Comparison of ENCODE assay signal across 1 cellular context in the genomic region with DNA sequence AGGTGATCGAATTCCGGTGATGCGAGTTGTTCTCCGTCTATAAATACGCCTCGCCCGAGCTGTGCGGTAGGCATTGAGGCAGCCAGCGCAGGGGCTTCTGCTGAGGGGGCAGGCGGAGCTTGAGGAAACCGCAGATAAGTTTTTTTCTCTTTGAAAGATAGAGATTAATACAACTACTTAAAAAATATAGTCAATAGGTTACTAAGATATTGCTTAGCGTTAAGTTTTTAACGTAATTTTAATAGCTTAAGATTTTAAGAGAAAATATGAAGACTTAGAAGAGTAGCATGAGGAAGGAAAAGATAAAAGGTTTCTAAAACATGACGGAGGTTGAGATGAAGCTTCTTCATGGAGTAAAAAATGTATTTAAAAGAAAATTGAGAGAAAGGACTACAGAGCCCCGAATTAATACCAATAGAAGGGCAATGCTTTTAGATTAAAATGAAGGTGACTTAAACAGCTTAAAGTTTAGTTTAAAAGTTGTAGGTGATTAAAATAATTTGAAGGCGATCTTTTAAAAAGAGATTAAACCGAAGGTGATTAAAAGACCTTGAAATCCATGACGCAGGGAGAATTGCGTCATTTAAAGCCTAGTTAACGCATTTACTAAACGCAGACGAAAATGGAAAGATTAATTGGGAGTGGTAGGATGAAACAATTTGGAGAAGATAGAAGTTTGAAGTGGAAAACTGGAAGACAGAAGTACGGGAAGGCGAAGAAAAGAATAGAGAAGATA.
TF ChIP-seq lines count a peak whose summit lies in the region.

A gene (plus strand): TSS at position 69 of the 736 bp plus-strand sequence.

TF ChIP-seq in GM12878, 131 proteins besides CTCF, POLR2A, EP300 and RAD21 (continued from another document and continues in another):
- TF ChIP-seq, protein P1, sequence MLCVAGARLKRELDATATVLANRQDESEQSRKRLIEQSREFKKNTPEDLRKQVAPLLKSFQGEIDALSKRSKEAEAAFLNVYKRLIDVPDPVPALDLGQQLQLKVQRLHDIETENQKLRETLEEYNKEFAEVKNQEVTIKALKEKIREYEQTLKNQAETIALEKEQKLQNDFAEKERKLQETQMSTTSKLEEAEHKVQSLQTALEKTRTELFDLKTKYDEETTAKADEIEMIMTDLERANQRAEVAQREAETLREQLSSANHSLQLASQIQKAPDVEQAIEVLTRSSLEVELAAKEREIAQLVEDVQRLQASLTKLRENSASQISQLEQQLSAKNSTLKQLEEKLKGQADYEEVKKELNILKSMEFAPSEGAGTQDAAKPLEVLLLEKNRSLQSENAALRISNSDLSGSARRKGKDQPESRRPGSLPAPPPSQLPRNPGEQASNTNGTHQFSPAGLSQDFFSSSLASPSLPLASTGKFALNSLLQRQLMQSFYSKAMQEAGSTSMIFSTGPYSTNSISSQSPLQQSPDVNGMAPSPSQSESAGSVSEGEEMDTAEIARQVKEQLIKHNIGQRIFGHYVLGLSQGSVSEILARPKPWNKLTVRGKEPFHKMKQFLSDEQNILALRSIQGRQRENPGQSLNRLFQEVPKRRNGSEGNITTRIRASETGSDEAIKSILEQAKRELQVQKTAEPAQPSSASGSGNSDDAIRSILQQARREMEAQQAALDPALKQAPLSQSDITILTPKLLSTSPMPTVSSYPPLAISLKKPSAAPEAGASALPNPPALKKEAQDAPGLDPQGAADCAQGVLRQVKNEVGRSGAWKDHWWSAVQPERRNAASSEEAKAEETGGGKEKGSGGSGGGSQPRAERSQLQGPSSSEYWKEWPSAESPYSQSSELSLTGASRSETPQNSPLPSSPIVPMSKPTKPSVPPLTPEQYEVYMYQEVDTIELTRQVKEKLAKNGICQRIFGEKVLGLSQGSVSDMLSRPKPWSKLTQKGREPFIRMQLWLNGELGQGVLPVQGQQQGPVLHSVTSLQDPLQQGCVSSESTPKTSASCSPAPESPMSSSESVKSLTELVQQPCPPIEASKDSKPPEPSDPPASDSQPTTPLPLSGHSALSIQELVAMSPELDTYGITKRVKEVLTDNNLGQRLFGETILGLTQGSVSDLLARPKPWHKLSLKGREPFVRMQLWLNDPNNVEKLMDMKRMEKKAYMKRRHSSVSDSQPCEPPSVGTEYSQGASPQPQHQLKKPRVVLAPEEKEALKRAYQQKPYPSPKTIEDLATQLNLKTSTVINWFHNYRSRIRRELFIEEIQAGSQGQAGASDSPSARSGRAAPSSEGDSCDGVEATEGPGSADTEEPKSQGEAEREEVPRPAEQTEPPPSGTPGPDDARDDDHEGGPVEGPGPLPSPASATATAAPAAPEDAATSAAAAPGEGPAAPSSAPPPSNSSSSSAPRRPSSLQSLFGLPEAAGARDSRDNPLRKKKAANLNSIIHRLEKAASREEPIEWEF (IDR thresholded peaks at IDR 0.05; ENCODE audit: insufficient replicate concordance, low read depth, low read length) = no peak
- TF ChIP-seq RUNX3 (IDR thresholded peaks at IDR 0.05; ENCODE audit: low read length) (no peak), TCF7 (IDR thresholded peaks at IDR 0.05; ENCODE audit: borderline replicate concordance) (peak; percentile 81), NR2F1 (conservative IDR thresholded peaks at IDR 0.05) (0 out of 2 replicates have a peak, but pooled peaks have one; percentile 7), IKZF1 (conservative IDR thresholded peaks at IDR 0.05) (no peak), SMAD1 (IDR thresholded peaks at IDR 0.05; ENCODE audit: low read depth, partially characterized antibody) (peak; percentile 100), MYC (IDR thresholded peaks at IDR 0.05; ENCODE audit: insufficient read depth, insufficient read length, insufficient replicate concordance, low read length, severe bottlenecking) (no peak), CHD4 (IDR thresholded peaks at IDR 0.05) (no peak), EED (IDR thresholded peaks at IDR 0.05; ENCODE audit: low read depth) (peak; percentile 86), RBBP5 (conservative IDR thresholded peaks at IDR 0.05) (0 out of 2 replicates have a peak, but pooled peaks have one; percentile 26), SUZ12 (IDR thresholded peaks at IDR 0.05; ENCODE audit: unreplicated experiment) (no peak), SPI1 (IDR thresholded peaks at IDR 0.05; ENCODE audit: borderline replicate concordance, insufficient read depth, low read depth, low read length) (no peak), CBFB (IDR thresholded peaks at IDR 0.05; ENCODE audit: low read depth) (peak; percentile 100), POU2F2 (IDR thresholded peaks at IDR 0.05; ENCODE audit: borderline replicate concordance, low read depth, low read length) (peak; percentile 100), ZNF384 (IDR thresholded peaks at IDR 0.05; ENCODE audit: borderline replicate concordance, low read depth, low read length) (peak; percentile 75; the same call in 1 of the 2 replicates), MEF2A (IDR thresholded peaks at IDR 0.05; ENCODE audit: insufficient read depth, low read depth, low read length) (peak; percentile 98), YY1 (IDR thresholded peaks at IDR 0.05; ENCODE audit: low read depth, low read length) (peak; percentile 93), ZNF24 (IDR thresholded peaks at IDR 0.05) (peak; percentile 82), GATAD2B (conservative IDR thresholded peaks at IDR 0.05; ENCODE audit: low read depth) (no peak), RB1 (IDR thresholded peaks at IDR 0.05; ENCODE audit: borderline replicate concordance) (peak; percentile 79; the same call in 1 of the 2 replicates), MEF2B (IDR thresholded peaks at IDR 0.05; ENCODE audit: partially characterized antibody, poor library complexity, severe bottlenecking) (no peak), ASH2L (IDR thresholded peaks at IDR 0.05; ENCODE audit: borderline replicate concordance, low read depth) (no peak), MXI1 (IDR thresholded peaks at IDR 0.05; ENCODE audit: low read depth, low read length) (peak; percentile 56; the same call in 1 of the 2 replicates), TAF1 (IDR thresholded peaks at IDR 0.05; ENCODE audit: borderline replicate concordance, low read depth, low read length) (peak; percentile 100), RCOR1 (conservative IDR thresholded peaks at IDR 0.05; ENCODE audit: low read depth, low read length) (no peak), NRF1 (conservative IDR thresholded peaks at IDR 0.05; ENCODE audit: low read depth, low read length) (no peak), PML (IDR thresholded peaks at IDR 0.05; ENCODE audit: low read length) (no peak), SP1 (IDR thresholded peaks at IDR 0.05; ENCODE audit: low read depth, low read length) (peak; percentile 87)
- TF ChIP-seq, protein P2, sequence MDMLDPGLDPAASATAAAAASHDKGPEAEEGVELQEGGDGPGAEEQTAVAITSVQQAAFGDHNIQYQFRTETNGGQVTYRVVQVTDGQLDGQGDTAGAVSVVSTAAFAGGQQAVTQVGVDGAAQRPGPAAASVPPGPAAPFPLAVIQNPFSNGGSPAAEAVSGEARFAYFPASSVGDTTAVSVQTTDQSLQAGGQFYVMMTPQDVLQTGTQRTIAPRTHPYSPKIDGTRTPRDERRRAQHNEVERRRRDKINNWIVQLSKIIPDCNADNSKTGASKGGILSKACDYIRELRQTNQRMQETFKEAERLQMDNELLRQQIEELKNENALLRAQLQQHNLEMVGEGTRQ (IDR thresholded peaks at IDR 0.05; ENCODE audit: borderline replicate concordance, low read depth, low read length) = no peak
- TF ChIP-seq, protein P3, sequence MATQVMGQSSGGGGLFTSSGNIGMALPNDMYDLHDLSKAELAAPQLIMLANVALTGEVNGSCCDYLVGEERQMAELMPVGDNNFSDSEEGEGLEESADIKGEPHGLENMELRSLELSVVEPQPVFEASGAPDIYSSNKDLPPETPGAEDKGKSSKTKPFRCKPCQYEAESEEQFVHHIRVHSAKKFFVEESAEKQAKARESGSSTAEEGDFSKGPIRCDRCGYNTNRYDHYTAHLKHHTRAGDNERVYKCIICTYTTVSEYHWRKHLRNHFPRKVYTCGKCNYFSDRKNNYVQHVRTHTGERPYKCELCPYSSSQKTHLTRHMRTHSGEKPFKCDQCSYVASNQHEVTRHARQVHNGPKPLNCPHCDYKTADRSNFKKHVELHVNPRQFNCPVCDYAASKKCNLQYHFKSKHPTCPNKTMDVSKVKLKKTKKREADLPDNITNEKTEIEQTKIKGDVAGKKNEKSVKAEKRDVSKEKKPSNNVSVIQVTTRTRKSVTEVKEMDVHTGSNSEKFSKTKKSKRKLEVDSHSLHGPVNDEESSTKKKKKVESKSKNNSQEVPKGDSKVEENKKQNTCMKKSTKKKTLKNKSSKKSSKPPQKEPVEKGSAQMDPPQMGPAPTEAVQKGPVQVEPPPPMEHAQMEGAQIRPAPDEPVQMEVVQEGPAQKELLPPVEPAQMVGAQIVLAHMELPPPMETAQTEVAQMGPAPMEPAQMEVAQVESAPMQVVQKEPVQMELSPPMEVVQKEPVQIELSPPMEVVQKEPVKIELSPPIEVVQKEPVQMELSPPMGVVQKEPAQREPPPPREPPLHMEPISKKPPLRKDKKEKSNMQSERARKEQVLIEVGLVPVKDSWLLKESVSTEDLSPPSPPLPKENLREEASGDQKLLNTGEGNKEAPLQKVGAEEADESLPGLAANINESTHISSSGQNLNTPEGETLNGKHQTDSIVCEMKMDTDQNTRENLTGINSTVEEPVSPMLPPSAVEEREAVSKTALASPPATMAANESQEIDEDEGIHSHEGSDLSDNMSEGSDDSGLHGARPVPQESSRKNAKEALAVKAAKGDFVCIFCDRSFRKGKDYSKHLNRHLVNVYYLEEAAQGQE (IDR thresholded peaks at IDR 0.05; ENCODE audit: low read depth, low read length) = peak; percentile 65
- TF ChIP-seq, protein P4, sequence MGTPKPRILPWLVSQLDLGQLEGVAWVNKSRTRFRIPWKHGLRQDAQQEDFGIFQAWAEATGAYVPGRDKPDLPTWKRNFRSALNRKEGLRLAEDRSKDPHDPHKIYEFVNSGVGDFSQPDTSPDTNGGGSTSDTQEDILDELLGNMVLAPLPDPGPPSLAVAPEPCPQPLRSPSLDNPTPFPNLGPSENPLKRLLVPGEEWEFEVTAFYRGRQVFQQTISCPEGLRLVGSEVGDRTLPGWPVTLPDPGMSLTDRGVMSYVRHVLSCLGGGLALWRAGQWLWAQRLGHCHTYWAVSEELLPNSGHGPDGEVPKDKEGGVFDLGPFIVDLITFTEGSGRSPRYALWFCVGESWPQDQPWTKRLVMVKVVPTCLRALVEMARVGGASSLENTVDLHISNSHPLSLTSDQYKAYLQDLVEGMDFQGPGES (IDR thresholded peaks at IDR 0.05) = 0 out of 2 replicates have a peak, but pooled peaks have one; percentile 20
- TF ChIP-seq, protein P5, sequence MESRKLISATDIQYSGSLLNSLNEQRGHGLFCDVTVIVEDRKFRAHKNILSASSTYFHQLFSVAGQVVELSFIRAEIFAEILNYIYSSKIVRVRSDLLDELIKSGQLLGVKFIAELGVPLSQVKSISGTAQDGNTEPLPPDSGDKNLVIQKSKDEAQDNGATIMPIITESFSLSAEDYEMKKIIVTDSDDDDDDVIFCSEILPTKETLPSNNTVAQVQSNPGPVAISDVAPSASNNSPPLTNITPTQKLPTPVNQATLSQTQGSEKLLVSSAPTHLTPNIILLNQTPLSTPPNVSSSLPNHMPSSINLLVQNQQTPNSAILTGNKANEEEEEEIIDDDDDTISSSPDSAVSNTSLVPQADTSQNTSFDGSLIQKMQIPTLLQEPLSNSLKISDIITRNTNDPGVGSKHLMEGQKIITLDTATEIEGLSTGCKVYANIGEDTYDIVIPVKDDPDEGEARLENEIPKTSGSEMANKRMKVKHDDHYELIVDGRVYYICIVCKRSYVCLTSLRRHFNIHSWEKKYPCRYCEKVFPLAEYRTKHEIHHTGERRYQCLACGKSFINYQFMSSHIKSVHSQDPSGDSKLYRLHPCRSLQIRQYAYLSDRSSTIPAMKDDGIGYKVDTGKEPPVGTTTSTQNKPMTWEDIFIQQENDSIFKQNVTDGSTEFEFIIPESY (IDR thresholded peaks at IDR 0.05) = 0 out of 2 replicates have a peak, but pooled peaks have one; percentile 11
- TF ChIP-seq, protein P6, sequence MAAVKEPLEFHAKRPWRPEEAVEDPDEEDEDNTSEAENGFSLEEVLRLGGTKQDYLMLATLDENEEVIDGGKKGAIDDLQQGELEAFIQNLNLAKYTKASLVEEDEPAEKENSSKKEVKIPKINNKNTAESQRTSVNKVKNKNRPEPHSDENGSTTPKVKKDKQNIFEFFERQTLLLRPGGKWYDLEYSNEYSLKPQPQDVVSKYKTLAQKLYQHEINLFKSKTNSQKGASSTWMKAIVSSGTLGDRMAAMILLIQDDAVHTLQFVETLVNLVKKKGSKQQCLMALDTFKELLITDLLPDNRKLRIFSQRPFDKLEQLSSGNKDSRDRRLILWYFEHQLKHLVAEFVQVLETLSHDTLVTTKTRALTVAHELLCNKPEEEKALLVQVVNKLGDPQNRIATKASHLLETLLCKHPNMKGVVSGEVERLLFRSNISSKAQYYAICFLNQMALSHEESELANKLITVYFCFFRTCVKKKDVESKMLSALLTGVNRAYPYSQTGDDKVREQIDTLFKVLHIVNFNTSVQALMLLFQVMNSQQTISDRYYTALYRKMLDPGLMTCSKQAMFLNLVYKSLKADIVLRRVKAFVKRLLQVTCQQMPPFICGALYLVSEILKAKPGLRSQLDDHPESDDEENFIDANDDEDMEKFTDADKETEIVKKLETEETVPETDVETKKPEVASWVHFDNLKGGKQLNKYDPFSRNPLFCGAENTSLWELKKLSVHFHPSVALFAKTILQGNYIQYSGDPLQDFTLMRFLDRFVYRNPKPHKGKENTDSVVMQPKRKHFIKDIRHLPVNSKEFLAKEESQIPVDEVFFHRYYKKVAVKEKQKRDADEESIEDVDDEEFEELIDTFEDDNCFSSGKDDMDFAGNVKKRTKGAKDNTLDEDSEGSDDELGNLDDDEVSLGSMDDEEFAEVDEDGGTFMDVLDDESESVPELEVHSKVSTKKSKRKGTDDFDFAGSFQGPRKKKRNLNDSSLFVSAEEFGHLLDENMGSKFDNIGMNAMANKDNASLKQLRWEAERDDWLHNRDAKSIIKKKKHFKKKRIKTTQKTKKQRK (IDR thresholded peaks at IDR 0.05; ENCODE audit: low read depth, low read length) = no peak; the same call in 1 of the 2 replicates
- TF ChIP-seq, protein P7, sequence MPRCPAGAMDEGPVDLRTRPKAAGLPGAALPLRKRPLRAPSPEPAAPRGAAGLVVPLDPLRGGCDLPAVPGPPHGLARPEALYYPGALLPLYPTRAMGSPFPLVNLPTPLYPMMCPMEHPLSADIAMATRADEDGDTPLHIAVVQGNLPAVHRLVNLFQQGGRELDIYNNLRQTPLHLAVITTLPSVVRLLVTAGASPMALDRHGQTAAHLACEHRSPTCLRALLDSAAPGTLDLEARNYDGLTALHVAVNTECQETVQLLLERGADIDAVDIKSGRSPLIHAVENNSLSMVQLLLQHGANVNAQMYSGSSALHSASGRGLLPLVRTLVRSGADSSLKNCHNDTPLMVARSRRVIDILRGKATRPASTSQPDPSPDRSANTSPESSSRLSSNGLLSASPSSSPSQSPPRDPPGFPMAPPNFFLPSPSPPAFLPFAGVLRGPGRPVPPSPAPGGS (IDR thresholded peaks at IDR 0.05; ENCODE audit: borderline replicate concordance, insufficient read depth, low read depth, low read length, poor library complexity, severe bottlenecking) = peak; percentile 93
- TF ChIP-seq, protein P8, sequence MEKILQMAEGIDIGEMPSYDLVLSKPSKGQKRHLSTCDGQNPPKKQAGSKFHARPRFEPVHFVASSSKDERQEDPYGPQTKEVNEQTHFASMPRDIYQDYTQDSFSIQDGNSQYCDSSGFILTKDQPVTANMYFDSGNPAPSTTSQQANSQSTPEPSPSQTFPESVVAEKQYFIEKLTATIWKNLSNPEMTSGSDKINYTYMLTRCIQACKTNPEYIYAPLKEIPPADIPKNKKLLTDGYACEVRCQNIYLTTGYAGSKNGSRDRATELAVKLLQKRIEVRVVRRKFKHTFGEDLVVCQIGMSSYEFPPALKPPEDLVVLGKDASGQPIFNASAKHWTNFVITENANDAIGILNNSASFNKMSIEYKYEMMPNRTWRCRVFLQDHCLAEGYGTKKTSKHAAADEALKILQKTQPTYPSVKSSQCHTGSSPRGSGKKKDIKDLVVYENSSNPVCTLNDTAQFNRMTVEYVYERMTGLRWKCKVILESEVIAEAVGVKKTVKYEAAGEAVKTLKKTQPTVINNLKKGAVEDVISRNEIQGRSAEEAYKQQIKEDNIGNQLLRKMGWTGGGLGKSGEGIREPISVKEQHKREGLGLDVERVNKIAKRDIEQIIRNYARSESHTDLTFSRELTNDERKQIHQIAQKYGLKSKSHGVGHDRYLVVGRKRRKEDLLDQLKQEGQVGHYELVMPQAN (conservative IDR thresholded peaks at IDR 0.05) = peak; percentile 65
